Comparison of ENCODE assay signal across 8 cellular contexts in genomic region chr2:191150121-191150450, GRCh38. TPM values are rescaled to one million over a fixed set of nuclear protein-coding genes. Genes with fewer than 3 reads are reported as not detected.
DNase-seq lines count a peak whose midpoint lies in the region; ATAC-seq and TF ChIP-seq lines count a peak whose summit lies in the region.

No MANE protein-coding gene starts in this region.

- no peak overlapping the region for H2BK12ac ChIP-seq in mesenchymal stem cell (ENCODE audit: low read length in 2 of 2)

- H3K27me3 ChIP-seq in heart left ventricle (no peaks in the 10 kb centered on the region), mesenchymal stem cell (ENCODE audit: control insufficient read depth in 1 of 2, insufficient read depth in 1 of 2, low read length in 2 of 2) (no peaks in the 10 kb centered on the region)

- no peak overlapping the region for H3K23ac ChIP-seq in mesenchymal stem cell (ENCODE audit: low read length in 2 of 2)

- H3K9ac ChIP-seq in mesenchymal stem cell (ENCODE audit: low read length) = peak overlapping the region; percentile 83

- peak overlapping the region; percentile 48 for H2AFZ ChIP-seq in mesenchymal stem cell (ENCODE audit: low read depth, low read length)

- intact Hi-C loops in heart left ventricle (cut with DNase I) (loop anchor here in 3 of 10 donors (5.0 to 10.0 kb wide), 2 partner anchors 98 to 375 kb away; no protein-coding TSS in a partner anchor), cardiac septum (cut with DNase I) (no loop called here)

- no peaks in the 10 kb centered on the region for H3K79me1 ChIP-seq in mesenchymal stem cell (replicated peaks; ENCODE audit: low read length, poor library complexity, severe bottlenecking)

- H3K14ac ChIP-seq in mesenchymal stem cell (ENCODE audit: low read length in 2 of 2) = no peak overlapping the region

- 41 to 45% (median 41%) methylated on average over 6 of the region's 6 CpGs for WGBS in heart left ventricle, 4 donors
- WGBS in mesenchymal stem cell = 45% methylated on average over 6 of the region's 6 CpGs

- no peak for TF ChIP-seq CTCF in heart left ventricle (IDR thresholded peaks at IDR 0.05)
- TF ChIP-seq CTCF in astrocyte of the spinal cord (IDR thresholded peaks at IDR 0.05; ENCODE audit: low read depth, low read length) = no peak

- H2BK120ac ChIP-seq in mesenchymal stem cell (ENCODE audit: low read depth, low read length) = no peak overlapping the region

- no peak for TF ChIP-seq POLR2A in heart left ventricle (IDR thresholded peaks at IDR 0.05)

- H3K4me3 ChIP-seq in heart left ventricle (peak overlapping the region; percentile 19 to 70 (median 54)), astrocyte of the spinal cord (ENCODE audit: low read depth, low read length) (peak overlapping the region; percentile 39), mesenchymal stem cell (ENCODE audit: insufficient read depth in 1 of 2, low read depth in 1 of 2, low read length in 2 of 2) (peak overlapping the region; percentile 58 to 80)

- H3K36me3 ChIP-seq in heart left ventricle (peaks cover 0 to 7% (median 0%) of the 10 kb centered on the region in 9 donors), mesenchymal stem cell (ENCODE audit: control insufficient read depth in 1 of 2, insufficient read depth in 2 of 2, low read depth in 1 of 2, low read length in 2 of 2) (no peaks in the 10 kb centered on the region)

- ATAC-seq in heart left ventricle = no peak
- peak; percentile 29 for ATAC-seq in HG03196 (IDR thresholded peaks at IDR 0.05; ENCODE audit: unreplicated experiment)

- no peak overlapping the region for H4K91ac ChIP-seq in mesenchymal stem cell (ENCODE audit: low read length)

- H3K27ac ChIP-seq in heart left ventricle (peak overlapping the region in 3 of 12 donors; percentile 40 to 83 (median 63)), mesenchymal stem cell (ENCODE audit: low read length, poor library complexity, severe bottlenecking) (no peak overlapping the region)

- H3K9me3 ChIP-seq in heart left ventricle (no peaks in the 10 kb centered on the region), mesenchymal stem cell (ENCODE audit: control insufficient read depth, low read length) (no peaks in the 10 kb centered on the region)

- no peak overlapping the region for H3K4ac ChIP-seq in mesenchymal stem cell (ENCODE audit: low read depth in 1 of 2, low read length in 2 of 2)

- H3K4me2 ChIP-seq in mesenchymal stem cell (ENCODE audit: low read length, poor library complexity, severe bottlenecking) = peak overlapping the region; percentile 91

- H3K4me1 ChIP-seq in heart left ventricle (peaks cover 0 to 17% (median 2%) of the 10 kb centered on the region in 12 donors), mesenchymal stem cell (ENCODE audit: control insufficient read depth, insufficient read depth, low read depth, low read length) (peaks cover 3% of the 10 kb centered on the region)

- DNase-seq in heart left ventricle = no peak
- DNase-seq in cardiac septum (ENCODE audit: low spot score) = no peak
- no peak for DNase-seq in astrocyte of the spinal cord (ENCODE audit: low read depth, low spot score)
- DNase-seq in mesenchymal stem cell = no peak
- DNase-seq in effector CD4-positive, alpha-beta T cell = no peak
- no peak for DNase-seq in NCI-H146 (lab: John Stamatoyannopoulos, UW)
- no peak for DNase-seq in A172 (ENCODE audit: low spot score)

- H4K8ac ChIP-seq in mesenchymal stem cell (ENCODE audit: low read length) = no peak overlapping the region

- in situ Hi-C loops in astrocyte of the spinal cord (cut with HindIII; ENCODE audit: low sequenced_read_pairs) = loop anchor here (25.0 kb wide), 1 partner anchor 362 kb away; no protein-coding TSS in a partner anchor

- no peak overlapping the region for H2BK5ac ChIP-seq in mesenchymal stem cell (ENCODE audit: low read depth, low read length, poor library complexity, severe bottlenecking)

- H3K18ac ChIP-seq in mesenchymal stem cell (ENCODE audit: low read depth in 1 of 2, low read length in 2 of 2) = peak overlapping the region in 1 of 2 experiments; percentile 21

- no peak overlapping the region for H2AK5ac ChIP-seq in mesenchymal stem cell (ENCODE audit: low read length, severe bottlenecking)

- no peak overlapping the region for H2BK15ac ChIP-seq in mesenchymal stem cell (ENCODE audit: low read depth, poor library complexity, severe bottlenecking)

RNA-seq across cellular contexts. Expression of gene STAT4, which starts 0.7 kb away (rescaled TPM):
- 10 to 100 TPM in 3 of 9 donors, 1 to 10 TPM in 3, under 1 TPM in 3; 0.32 to 21.5 (median 3.1) TPM for total RNA-seq in heart left ventricle
- polyA plus RNA-seq in heart left ventricle = 1 to 10 TPM in 1 of 2 donors, under 1 TPM in 1; 0.53 to 1.1 TPM
- total RNA-seq in cardiac septum = 37.8 TPM
- polyA plus RNA-seq in mesenchymal stem cell (2013, experiment 1 of 2) = 1.1 TPM
- 1.0 TPM for polyA plus RNA-seq in mesenchymal stem cell (2013, experiment 2 of 2)
- 0.55 and 0.93 TPM in 2 replicates for total RNA-seq in A172 (2014; rRNA removed; shearing (Covaris generic))
